Comparison of ENCODE assay signal across 1 cellular context in genomic region chr4:184292877-184293276, GRCh38.
TF ChIP-seq lines count a peak whose summit lies in the region.

No MANE protein-coding gene starts in this region.

TF ChIP-seq in H1, 55 proteins besides CTCF, POLR2A, EP300 and RAD21 (continued from another document):
- TF ChIP-seq MAX (IDR thresholded peaks at IDR 0.05) (no peak), ATF2 (IDR thresholded peaks at IDR 0.05; ENCODE audit: low read length) (no peak)
TF ChIP-seq in H1: peak in this region for 0.
